Comparison of ENCODE assay signal across 24 cellular contexts in genomic region chr21:28899220-28899619, GRCh38.
"Had no signal": no experiment of that assay in that cellular context is flagged by ENCODE, and none has a peak within 500 bp of the region (broad histone marks: within the 10 kb centered on the region; RNA-seq: fewer than 3 reads in every experiment).

No MANE protein-coding gene starts in this region.

- H3K4me3 ChIP-seq: lower lobe of right lung, pancreas, tibial nerve, uterus had no signal

- H3K4me1 ChIP-seq: lower lobe of right lung, pancreas, uterus had no signal

- H3K9me3 ChIP-seq: lower lobe of right lung, neutrophil, pancreas, uterus had no signal

- H3K36me3 ChIP-seq: lower lobe of right lung, neutrophil, pancreas, tibial nerve, uterus had no signal

- H3K27me3 ChIP-seq: neutrophil, pancreas, tibial nerve, uterus had no signal

- H3K36me3 Mint-ChIP-seq: brain; natural killer cell treated with Interleukin-12 subunit alpha and Interleukin-12 subunit beta and Interleukin-15 and Interleukin-18, amount 100 ng/mL, for 72 hours had no signal

- H3K9me3 Mint-ChIP-seq: activated naive CD4-positive, alpha-beta T cell treated with anti-CD3 and anti-CD28 coated beads for 36 hours; natural killer cell treated with Interleukin-12 subunit alpha and Interleukin-12 subunit beta and Interleukin-15 and Interleukin-18, amount 100 ng/mL, for 72 hours; stimulated activated naive CD8-positive, alpha-beta T cell treated with anti-CD3 and anti-CD28 coated beads, Interleukin-15, Interleukin-2, amounts not matched to agents 100 ng/mL and 50 ng/mL, for 24 hours; T-helper 1 cell treated with Interleukin-12 subunit alpha and Interleukin-12 subunit beta and Interleukin-4 antibody, amounts not matched to agents 30 μg/mL and 1 μg/mL, for 36 hours had no signal

- DNase-seq: activated B cell treated with CpG ODN at 0.5 μM for 24 hours; activated CD4-positive, alpha-beta T cell treated with anti-CD3 and anti-CD28 coated beads for 36 hours; activated CD4-positive, alpha-beta T cell treated with anti-CD3 and anti-CD28 coated beads, Interleukin-2, amount 50 U/mL, for 4 hours; activated CD8-positive, alpha-beta memory T cell treated with anti-CD3 and anti-CD28 coated beads for 24 hours; activated CD8-positive, alpha-beta memory T cell treated with anti-CD3 and anti-CD28 coated beads, Interleukin-2, amount 50 U/mL, for 4 hours; activated naive CD4-positive, alpha-beta T cell treated with anti-CD3 and anti-CD28 coated beads for 36 hours; activated T-cell treated with anti-CD3 and anti-CD28 coated beads, Interleukin-2, amount 50 U/mL, for 4 hours; dermis blood vessel endothelial cell; effector CD8-positive, alpha-beta T cell; foreskin melanocyte; kidney; lower lobe of right lung; midbrain; pancreas; right cardiac atrium; stimulated activated CD4-positive, alpha-beta T cell treated with anti-CD3 and anti-CD28 coated beads, Interleukin-1b, Interleukin-23, amount 100 ng/mL, for 48 hours; substantia nigra; uterus had no signal

- H3K27ac Mint-ChIP-seq: activated B cell treated with CpG ODN at 0.5 μM for 24 hours; activated CD4-positive, alpha-beta T cell treated with anti-CD3 and anti-CD28 coated beads for 36 hours; activated naive CD4-positive, alpha-beta T cell treated with anti-CD3 and anti-CD28 coated beads for 36 hours; brain; natural killer cell treated with Interleukin-12 subunit alpha and Interleukin-12 subunit beta and Interleukin-15 and Interleukin-18, amount 100 ng/mL, for 72 hours; stimulated activated naive CD8-positive, alpha-beta T cell treated with anti-CD3 and anti-CD28 coated beads, Interleukin-15, Interleukin-2, amounts not matched to agents 100 ng/mL and 50 ng/mL, for 24 hours; T-helper 1 cell treated with Interleukin-12 subunit alpha and Interleukin-12 subunit beta and Interleukin-4 antibody, amounts not matched to agents 30 μg/mL and 1 μg/mL, for 36 hours had no signal

- H3K4me1 Mint-ChIP-seq: activated B cell treated with CpG ODN at 0.5 μM for 24 hours; activated CD4-positive, alpha-beta T cell treated with anti-CD3 and anti-CD28 coated beads for 36 hours; brain had no signal

- ATAC-seq: activated T-cell treated with anti-CD3 and anti-CD28 coated beads, Interleukin-2, amount 50 U/mL, for 4 hours; lower lobe of right lung; natural killer cell treated with Interleukin-12 subunit alpha and Interleukin-12 subunit beta and Interleukin-15 and Interleukin-18, amount 100 ng/mL, for 72 hours; pancreas had no signal

- H3K4me3 Mint-ChIP-seq: activated B cell treated with CpG ODN at 0.5 μM for 24 hours; activated CD4-positive, alpha-beta T cell treated with anti-CD3 and anti-CD28 coated beads for 36 hours; activated naive CD4-positive, alpha-beta T cell treated with anti-CD3 and anti-CD28 coated beads for 36 hours; activated T-cell treated with anti-CD3 and anti-CD28 coated beads, Interleukin-2, amount 50 U/mL, for 4 hours; brain; natural killer cell treated with Interleukin-12 subunit alpha and Interleukin-12 subunit beta and Interleukin-15 and Interleukin-18, amount 100 ng/mL, for 72 hours; stimulated activated naive CD8-positive, alpha-beta T cell treated with anti-CD3 and anti-CD28 coated beads, Interleukin-15, Interleukin-2, amounts not matched to agents 100 ng/mL and 50 ng/mL, for 24 hours; T-helper 1 cell treated with Interleukin-12 subunit alpha and Interleukin-12 subunit beta and Interleukin-4 antibody, amounts not matched to agents 30 μg/mL and 1 μg/mL, for 36 hours had no signal

- H3K27ac ChIP-seq: lower lobe of right lung, neutrophil, pancreas had no signal
